In the genomic region with DNA sequence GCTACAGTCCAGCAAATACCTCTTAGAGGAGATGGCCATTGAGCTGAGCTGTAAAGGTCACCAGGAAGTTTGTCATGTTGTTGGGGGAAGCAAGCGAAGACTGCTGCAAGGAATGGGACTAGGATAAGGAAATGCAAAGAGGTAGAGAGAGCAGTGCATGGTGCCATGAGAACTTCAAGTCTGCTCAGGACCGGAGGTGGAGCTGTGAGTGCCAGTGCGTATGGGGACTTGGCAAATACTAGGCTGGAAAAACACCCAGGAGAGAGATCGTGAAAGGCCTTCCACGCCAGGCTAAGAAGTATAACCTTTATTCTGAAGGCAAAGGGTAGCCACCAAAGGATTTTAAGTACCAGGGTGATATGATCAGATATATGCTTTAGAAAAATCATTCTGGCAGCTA, we compare ENCODE assay signal across 1 cellular context.
TF ChIP-seq lines count a peak whose summit lies in the region.

No MANE protein-coding gene starts in this region.

TF ChIP-seq in H1, 55 proteins besides CTCF, POLR2A, EP300 and RAD21:
- no peak for TF ChIP-seq KDM5A (IDR thresholded peaks at IDR 0.05; ENCODE audit: low read length)
- no peak for TF ChIP-seq ASH2L (IDR thresholded peaks at IDR 0.05; ENCODE audit: low read length)
- no peak for TF ChIP-seq CHD1 (IDR thresholded peaks at IDR 0.05; ENCODE audit: low read depth, low read length)
- TF ChIP-seq HDAC6 (IDR thresholded peaks at IDR 0.05; ENCODE audit: low read depth, low read length), result no peak
- TF ChIP-seq, protein P1, sequence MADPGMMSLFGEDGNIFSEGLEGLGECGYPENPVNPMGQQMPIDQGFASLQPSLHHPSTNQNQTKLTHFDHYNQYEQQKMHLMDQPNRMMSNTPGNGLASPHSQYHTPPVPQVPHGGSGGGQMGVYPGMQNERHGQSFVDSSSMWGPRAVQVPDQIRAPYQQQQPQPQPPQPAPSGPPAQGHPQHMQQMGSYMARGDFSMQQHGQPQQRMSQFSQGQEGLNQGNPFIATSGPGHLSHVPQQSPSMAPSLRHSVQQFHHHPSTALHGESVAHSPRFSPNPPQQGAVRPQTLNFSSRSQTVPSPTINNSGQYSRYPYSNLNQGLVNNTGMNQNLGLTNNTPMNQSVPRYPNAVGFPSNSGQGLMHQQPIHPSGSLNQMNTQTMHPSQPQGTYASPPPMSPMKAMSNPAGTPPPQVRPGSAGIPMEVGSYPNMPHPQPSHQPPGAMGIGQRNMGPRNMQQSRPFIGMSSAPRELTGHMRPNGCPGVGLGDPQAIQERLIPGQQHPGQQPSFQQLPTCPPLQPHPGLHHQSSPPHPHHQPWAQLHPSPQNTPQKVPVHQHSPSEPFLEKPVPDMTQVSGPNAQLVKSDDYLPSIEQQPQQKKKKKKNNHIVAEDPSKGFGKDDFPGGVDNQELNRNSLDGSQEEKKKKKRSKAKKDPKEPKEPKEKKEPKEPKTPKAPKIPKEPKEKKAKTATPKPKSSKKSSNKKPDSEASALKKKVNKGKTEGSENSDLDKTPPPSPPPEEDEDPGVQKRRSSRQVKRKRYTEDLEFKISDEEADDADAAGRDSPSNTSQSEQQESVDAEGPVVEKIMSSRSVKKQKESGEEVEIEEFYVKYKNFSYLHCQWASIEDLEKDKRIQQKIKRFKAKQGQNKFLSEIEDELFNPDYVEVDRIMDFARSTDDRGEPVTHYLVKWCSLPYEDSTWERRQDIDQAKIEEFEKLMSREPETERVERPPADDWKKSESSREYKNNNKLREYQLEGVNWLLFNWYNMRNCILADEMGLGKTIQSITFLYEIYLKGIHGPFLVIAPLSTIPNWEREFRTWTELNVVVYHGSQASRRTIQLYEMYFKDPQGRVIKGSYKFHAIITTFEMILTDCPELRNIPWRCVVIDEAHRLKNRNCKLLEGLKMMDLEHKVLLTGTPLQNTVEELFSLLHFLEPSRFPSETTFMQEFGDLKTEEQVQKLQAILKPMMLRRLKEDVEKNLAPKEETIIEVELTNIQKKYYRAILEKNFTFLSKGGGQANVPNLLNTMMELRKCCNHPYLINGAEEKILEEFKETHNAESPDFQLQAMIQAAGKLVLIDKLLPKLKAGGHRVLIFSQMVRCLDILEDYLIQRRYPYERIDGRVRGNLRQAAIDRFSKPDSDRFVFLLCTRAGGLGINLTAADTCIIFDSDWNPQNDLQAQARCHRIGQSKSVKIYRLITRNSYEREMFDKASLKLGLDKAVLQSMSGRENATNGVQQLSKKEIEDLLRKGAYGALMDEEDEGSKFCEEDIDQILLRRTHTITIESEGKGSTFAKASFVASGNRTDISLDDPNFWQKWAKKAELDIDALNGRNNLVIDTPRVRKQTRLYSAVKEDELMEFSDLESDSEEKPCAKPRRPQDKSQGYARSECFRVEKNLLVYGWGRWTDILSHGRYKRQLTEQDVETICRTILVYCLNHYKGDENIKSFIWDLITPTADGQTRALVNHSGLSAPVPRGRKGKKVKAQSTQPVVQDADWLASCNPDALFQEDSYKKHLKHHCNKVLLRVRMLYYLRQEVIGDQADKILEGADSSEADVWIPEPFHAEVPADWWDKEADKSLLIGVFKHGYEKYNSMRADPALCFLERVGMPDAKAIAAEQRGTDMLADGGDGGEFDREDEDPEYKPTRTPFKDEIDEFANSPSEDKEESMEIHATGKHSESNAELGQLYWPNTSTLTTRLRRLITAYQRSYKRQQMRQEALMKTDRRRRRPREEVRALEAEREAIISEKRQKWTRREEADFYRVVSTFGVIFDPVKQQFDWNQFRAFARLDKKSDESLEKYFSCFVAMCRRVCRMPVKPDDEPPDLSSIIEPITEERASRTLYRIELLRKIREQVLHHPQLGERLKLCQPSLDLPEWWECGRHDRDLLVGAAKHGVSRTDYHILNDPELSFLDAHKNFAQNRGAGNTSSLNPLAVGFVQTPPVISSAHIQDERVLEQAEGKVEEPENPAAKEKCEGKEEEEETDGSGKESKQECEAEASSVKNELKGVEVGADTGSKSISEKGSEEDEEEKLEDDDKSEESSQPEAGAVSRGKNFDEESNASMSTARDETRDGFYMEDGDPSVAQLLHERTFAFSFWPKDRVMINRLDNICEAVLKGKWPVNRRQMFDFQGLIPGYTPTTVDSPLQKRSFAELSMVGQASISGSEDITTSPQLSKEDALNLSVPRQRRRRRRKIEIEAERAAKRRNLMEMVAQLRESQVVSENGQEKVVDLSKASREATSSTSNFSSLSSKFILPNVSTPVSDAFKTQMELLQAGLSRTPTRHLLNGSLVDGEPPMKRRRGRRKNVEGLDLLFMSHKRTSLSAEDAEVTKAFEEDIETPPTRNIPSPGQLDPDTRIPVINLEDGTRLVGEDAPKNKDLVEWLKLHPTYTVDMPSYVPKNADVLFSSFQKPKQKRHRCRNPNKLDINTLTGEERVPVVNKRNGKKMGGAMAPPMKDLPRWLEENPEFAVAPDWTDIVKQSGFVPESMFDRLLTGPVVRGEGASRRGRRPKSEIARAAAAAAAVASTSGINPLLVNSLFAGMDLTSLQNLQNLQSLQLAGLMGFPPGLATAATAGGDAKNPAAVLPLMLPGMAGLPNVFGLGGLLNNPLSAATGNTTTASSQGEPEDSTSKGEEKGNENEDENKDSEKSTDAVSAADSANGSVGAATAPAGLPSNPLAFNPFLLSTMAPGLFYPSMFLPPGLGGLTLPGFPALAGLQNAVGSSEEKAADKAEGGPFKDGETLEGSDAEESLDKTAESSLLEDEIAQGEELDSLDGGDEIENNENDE (IDR thresholded peaks at IDR 0.05; ENCODE audit: insufficient replicate concordance, low read length), result no peak
- no peak for TF ChIP-seq TAF1 (IDR thresholded peaks at IDR 0.05; ENCODE audit: low read depth, low read length)
- no peak for TF ChIP-seq POLR2AphosphoS5 (IDR thresholded peaks at IDR 0.05; ENCODE audit: low read depth, low read length)
- TF ChIP-seq TBP (IDR thresholded peaks at IDR 0.05; ENCODE audit: low read depth, low read length), result no peak
- TF ChIP-seq, protein P2, sequence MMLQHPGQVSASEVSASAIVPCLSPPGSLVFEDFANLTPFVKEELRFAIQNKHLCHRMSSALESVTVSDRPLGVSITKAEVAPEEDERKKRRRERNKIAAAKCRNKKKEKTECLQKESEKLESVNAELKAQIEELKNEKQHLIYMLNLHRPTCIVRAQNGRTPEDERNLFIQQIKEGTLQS (IDR thresholded peaks at IDR 0.05; ENCODE audit: insufficient read depth, low read depth, low read length), result no peak
- TF ChIP-seq GABPA (IDR thresholded peaks at IDR 0.05; ENCODE audit: borderline replicate concordance, insufficient read depth, low read length), result no peak
- no peak for TF ChIP-seq SIN3A (conservative IDR thresholded peaks at IDR 0.05 in 1 of 2, IDR thresholded peaks at IDR 0.05 in 1 of 2; ENCODE audit: low read depth in 1 of 2, low read length in 2 of 2)
- no peak for TF ChIP-seq FOSL1 (IDR thresholded peaks at IDR 0.05; ENCODE audit: insufficient read depth, low read depth, low read length)
- TF ChIP-seq, protein P3, sequence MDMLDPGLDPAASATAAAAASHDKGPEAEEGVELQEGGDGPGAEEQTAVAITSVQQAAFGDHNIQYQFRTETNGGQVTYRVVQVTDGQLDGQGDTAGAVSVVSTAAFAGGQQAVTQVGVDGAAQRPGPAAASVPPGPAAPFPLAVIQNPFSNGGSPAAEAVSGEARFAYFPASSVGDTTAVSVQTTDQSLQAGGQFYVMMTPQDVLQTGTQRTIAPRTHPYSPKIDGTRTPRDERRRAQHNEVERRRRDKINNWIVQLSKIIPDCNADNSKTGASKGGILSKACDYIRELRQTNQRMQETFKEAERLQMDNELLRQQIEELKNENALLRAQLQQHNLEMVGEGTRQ (IDR thresholded peaks at IDR 0.05; ENCODE audit: low read length), result no peak
- no peak for TF ChIP-seq CREB1 (IDR thresholded peaks at IDR 0.05)
- TF ChIP-seq SAP30 (IDR thresholded peaks at IDR 0.05; ENCODE audit: insufficient read depth, insufficient replicate concordance, low read length), result no peak
- no peak for TF ChIP-seq TEAD4 (IDR thresholded peaks at IDR 0.05; ENCODE audit: low read depth, low read length)
- no peak for TF ChIP-seq KDM1A (IDR thresholded peaks at IDR 0.05; ENCODE audit: borderline replicate concordance, low read length)
- TF ChIP-seq RBBP5 (IDR thresholded peaks at IDR 0.05; ENCODE audit: borderline replicate concordance, low read depth, low read length), result no peak
- no peak for TF ChIP-seq KDM4A (IDR thresholded peaks at IDR 0.05; ENCODE audit: low read depth, low read length, severe bottlenecking)
- no peak for TF ChIP-seq SIRT6 (IDR thresholded peaks at IDR 0.05; ENCODE audit: low read length)
